ENCODE assay signal across 1 cellular context in genomic region chr1:161115132-161115711, GRCh38.
TF ChIP-seq lines count a peak whose summit lies in the region.

No MANE protein-coding gene starts in this region.

TF ChIP-seq in K562, 482 proteins besides CTCF, POLR2A, EP300 and RAD21 (continued from another document and continues in another):
- TF ChIP-seq THAP12 (CRISPR knock-in tag; IDR thresholded peaks at IDR 0.05) (no peak), ELK1 (CRISPR knock-in tag; IDR thresholded peaks at IDR 0.05) (no peak), POU5F1 (IDR thresholded peaks at IDR 0.05; ENCODE audit: borderline replicate concordance, low read depth, low read length, partially characterized antibody) (no peak), THRB (CRISPR knock-in tag; conservative IDR thresholded peaks at IDR 0.05) (peak; percentile 69; the same call in 1 of the 2 replicates), ZNF449 (CRISPR knock-in tag; IDR thresholded peaks at IDR 0.05) (no peak), ZNF140 (CRISPR knock-in tag; IDR thresholded peaks at IDR 0.05) (no peak), ZNF717 (CRISPR knock-in tag; IDR thresholded peaks at IDR 0.05) (no peak), KDM2B (CRISPR knock-in tag; IDR thresholded peaks at IDR 0.05) (no peak), POLR2AphosphoS5 (IDR thresholded peaks at IDR 0.05; ENCODE audit: control insufficient read depth, insufficient read depth, low read depth, low read length) (no peak)
- TF ChIP-seq, protein P1, sequence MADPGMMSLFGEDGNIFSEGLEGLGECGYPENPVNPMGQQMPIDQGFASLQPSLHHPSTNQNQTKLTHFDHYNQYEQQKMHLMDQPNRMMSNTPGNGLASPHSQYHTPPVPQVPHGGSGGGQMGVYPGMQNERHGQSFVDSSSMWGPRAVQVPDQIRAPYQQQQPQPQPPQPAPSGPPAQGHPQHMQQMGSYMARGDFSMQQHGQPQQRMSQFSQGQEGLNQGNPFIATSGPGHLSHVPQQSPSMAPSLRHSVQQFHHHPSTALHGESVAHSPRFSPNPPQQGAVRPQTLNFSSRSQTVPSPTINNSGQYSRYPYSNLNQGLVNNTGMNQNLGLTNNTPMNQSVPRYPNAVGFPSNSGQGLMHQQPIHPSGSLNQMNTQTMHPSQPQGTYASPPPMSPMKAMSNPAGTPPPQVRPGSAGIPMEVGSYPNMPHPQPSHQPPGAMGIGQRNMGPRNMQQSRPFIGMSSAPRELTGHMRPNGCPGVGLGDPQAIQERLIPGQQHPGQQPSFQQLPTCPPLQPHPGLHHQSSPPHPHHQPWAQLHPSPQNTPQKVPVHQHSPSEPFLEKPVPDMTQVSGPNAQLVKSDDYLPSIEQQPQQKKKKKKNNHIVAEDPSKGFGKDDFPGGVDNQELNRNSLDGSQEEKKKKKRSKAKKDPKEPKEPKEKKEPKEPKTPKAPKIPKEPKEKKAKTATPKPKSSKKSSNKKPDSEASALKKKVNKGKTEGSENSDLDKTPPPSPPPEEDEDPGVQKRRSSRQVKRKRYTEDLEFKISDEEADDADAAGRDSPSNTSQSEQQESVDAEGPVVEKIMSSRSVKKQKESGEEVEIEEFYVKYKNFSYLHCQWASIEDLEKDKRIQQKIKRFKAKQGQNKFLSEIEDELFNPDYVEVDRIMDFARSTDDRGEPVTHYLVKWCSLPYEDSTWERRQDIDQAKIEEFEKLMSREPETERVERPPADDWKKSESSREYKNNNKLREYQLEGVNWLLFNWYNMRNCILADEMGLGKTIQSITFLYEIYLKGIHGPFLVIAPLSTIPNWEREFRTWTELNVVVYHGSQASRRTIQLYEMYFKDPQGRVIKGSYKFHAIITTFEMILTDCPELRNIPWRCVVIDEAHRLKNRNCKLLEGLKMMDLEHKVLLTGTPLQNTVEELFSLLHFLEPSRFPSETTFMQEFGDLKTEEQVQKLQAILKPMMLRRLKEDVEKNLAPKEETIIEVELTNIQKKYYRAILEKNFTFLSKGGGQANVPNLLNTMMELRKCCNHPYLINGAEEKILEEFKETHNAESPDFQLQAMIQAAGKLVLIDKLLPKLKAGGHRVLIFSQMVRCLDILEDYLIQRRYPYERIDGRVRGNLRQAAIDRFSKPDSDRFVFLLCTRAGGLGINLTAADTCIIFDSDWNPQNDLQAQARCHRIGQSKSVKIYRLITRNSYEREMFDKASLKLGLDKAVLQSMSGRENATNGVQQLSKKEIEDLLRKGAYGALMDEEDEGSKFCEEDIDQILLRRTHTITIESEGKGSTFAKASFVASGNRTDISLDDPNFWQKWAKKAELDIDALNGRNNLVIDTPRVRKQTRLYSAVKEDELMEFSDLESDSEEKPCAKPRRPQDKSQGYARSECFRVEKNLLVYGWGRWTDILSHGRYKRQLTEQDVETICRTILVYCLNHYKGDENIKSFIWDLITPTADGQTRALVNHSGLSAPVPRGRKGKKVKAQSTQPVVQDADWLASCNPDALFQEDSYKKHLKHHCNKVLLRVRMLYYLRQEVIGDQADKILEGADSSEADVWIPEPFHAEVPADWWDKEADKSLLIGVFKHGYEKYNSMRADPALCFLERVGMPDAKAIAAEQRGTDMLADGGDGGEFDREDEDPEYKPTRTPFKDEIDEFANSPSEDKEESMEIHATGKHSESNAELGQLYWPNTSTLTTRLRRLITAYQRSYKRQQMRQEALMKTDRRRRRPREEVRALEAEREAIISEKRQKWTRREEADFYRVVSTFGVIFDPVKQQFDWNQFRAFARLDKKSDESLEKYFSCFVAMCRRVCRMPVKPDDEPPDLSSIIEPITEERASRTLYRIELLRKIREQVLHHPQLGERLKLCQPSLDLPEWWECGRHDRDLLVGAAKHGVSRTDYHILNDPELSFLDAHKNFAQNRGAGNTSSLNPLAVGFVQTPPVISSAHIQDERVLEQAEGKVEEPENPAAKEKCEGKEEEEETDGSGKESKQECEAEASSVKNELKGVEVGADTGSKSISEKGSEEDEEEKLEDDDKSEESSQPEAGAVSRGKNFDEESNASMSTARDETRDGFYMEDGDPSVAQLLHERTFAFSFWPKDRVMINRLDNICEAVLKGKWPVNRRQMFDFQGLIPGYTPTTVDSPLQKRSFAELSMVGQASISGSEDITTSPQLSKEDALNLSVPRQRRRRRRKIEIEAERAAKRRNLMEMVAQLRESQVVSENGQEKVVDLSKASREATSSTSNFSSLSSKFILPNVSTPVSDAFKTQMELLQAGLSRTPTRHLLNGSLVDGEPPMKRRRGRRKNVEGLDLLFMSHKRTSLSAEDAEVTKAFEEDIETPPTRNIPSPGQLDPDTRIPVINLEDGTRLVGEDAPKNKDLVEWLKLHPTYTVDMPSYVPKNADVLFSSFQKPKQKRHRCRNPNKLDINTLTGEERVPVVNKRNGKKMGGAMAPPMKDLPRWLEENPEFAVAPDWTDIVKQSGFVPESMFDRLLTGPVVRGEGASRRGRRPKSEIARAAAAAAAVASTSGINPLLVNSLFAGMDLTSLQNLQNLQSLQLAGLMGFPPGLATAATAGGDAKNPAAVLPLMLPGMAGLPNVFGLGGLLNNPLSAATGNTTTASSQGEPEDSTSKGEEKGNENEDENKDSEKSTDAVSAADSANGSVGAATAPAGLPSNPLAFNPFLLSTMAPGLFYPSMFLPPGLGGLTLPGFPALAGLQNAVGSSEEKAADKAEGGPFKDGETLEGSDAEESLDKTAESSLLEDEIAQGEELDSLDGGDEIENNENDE (IDR thresholded peaks at IDR 0.05; ENCODE audit: low read depth, low read length) = no peak
- TF ChIP-seq, protein P2, sequence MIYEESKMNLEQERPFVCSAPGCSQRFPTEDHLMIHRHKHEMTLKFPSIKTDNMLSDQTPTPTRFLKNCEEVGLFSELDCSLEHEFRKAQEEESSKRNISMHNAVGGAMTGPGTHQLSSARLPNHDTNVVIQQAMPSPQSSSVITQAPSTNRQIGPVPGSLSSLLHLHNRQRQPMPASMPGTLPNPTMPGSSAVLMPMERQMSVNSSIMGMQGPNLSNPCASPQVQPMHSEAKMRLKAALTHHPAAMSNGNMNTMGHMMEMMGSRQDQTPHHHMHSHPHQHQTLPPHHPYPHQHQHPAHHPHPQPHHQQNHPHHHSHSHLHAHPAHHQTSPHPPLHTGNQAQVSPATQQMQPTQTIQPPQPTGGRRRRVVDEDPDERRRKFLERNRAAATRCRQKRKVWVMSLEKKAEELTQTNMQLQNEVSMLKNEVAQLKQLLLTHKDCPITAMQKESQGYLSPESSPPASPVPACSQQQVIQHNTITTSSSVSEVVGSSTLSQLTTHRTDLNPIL (CRISPR knock-in tag; IDR thresholded peaks at IDR 0.05) = no peak
- TF ChIP-seq, protein P3, sequence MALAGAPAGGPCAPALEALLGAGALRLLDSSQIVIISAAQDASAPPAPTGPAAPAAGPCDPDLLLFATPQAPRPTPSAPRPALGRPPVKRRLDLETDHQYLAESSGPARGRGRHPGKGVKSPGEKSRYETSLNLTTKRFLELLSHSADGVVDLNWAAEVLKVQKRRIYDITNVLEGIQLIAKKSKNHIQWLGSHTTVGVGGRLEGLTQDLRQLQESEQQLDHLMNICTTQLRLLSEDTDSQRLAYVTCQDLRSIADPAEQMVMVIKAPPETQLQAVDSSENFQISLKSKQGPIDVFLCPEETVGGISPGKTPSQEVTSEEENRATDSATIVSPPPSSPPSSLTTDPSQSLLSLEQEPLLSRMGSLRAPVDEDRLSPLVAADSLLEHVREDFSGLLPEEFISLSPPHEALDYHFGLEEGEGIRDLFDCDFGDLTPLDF (CRISPR knock-in tag; IDR thresholded peaks at IDR 0.05) = no peak
- TF ChIP-seq, protein P4, sequence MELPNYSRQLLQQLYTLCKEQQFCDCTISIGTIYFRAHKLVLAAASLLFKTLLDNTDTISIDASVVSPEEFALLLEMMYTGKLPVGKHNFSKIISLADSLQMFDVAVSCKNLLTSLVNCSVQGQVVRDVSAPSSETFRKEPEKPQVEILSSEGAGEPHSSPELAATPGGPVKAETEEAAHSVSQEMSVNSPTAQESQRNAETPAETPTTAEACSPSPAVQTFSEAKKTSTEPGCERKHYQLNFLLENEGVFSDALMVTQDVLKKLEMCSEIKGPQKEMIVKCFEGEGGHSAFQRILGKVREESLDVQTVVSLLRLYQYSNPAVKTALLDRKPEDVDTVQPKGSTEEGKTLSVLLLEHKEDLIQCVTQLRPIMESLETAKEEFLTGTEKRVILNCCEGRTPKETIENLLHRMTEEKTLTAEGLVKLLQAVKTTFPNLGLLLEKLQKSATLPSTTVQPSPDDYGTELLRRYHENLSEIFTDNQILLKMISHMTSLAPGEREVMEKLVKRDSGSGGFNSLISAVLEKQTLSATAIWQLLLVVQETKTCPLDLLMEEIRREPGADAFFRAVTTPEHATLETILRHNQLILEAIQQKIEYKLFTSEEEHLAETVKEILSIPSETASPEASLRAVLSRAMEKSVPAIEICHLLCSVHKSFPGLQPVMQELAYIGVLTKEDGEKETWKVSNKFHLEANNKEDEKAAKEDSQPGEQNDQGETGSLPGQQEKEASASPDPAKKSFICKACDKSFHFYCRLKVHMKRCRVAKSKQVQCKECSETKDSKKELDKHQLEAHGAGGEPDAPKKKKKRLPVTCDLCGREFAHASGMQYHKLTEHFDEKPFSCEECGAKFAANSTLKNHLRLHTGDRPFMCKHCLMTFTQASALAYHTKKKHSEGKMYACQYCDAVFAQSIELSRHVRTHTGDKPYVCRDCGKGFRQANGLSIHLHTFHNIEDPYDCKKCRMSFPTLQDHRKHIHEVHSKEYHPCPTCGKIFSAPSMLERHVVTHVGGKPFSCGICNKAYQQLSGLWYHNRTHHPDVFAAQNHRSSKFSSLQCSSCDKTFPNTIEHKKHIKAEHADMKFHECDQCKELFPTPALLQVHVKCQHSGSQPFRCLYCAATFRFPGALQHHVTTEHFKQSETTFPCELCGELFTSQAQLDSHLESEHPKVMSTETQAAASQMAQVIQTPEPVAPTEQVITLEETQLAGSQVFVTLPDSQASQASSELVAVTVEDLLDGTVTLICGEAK (IDR thresholded peaks at IDR 0.05) = no peak
- TF ChIP-seq, protein P4 (CRISPR knock-in tag; IDR thresholded peaks at IDR 0.05) = no peak
